Comparison of ENCODE assay signal across 20 cellular contexts in the genomic region with DNA sequence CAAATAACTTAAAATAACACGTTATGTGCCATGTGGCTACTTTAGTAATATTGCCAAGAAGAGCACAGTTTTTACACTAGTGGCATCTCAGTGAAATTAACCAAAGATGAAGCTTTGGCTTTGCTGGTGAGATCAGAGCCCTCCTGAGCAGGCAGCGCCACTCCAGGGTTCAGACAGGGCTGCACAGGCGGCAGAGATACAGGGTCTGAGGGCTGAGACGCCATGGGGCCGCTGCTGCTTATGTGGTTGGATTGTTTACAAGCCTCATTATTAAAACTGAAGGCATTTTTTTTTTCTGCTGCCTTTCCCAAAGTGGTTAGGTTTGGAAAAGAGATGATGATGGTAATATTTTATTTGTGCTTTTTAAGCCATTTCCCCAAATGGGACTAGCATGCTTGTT.
"Had no signal": no experiment of that assay in that cellular context is flagged by ENCODE, and none has a peak within 500 bp of the region (broad histone marks: within the 10 kb centered on the region; RNA-seq: fewer than 3 reads in every experiment).

No MANE protein-coding gene starts in this region.

- ATAC-seq: left lung; naive thymus-derived CD8-positive, alpha-beta T cell; upper lobe of right lung had no signal

- H3K9me3 ChIP-seq: left lung, upper lobe of right lung had no signal

- H3K27ac Mint-ChIP-seq: activated T-helper 1 cell treated with anti-CD3 and anti-CD28 coated beads, Interleukin-12 subunit alpha, Interleukin-12 subunit beta, Interleukin-2, Interleukin-4 antibody, amounts not matched to agents 30 ng/mL and 10 ng/mL and 1 ng/mL, durations not matched to agents 14 hours and 24 hours and 36 hours; dendritic cell treated with granulocyte-macrophage colony-stimulating factor and Interleukin-4, amounts not matched to agents 40 ng/mL and 50 ng/mL, for 4 days; mesothelial cell of epicardium had no signal

- H3K36me3 ChIP-seq: neural progenitor cell had no signal

- H3K27me3 ChIP-seq: left lung, neural progenitor cell, upper lobe of right lung had no signal

- H3K4me3 ChIP-seq: left lung, lung, neural progenitor cell, upper lobe of right lung had no signal

- H3K9me3 Mint-ChIP-seq: activated T-helper 1 cell treated with anti-CD3 and anti-CD28 coated beads, Interleukin-12 subunit alpha, Interleukin-12 subunit beta, Interleukin-2, Interleukin-4 antibody, amounts not matched to agents 30 ng/mL and 10 ng/mL and 1 ng/mL, durations not matched to agents 14 hours and 24 hours and 36 hours; brain; dendritic cell treated with granulocyte-macrophage colony-stimulating factor and Interleukin-4, amounts not matched to agents 40 ng/mL and 50 ng/mL, for 4 days; immature natural killer cell; mesothelial cell of epicardium; naive thymus-derived CD8-positive, alpha-beta T cell; neural progenitor cell had no signal

- H3K4me2 ChIP-seq: neural progenitor cell had no signal

- H3K9ac ChIP-seq: neural progenitor cell had no signal

- H3K27me3 Mint-ChIP-seq: dendritic cell treated with granulocyte-macrophage colony-stimulating factor and Interleukin-4, amounts not matched to agents 40 ng/mL and 50 ng/mL, for 4 days; naive thymus-derived CD8-positive, alpha-beta T cell had no signal

- H2AFZ ChIP-seq: neural progenitor cell had no signal

- H3K27ac ChIP-seq: left lung, neural progenitor cell, upper lobe of right lung had no signal

- H3K4me1 ChIP-seq: neural progenitor cell had no signal

- H3K4me3 Mint-ChIP-seq: activated T-helper 1 cell treated with anti-CD3 and anti-CD28 coated beads, Interleukin-12 subunit alpha, Interleukin-12 subunit beta, Interleukin-2, Interleukin-4 antibody, amounts not matched to agents 30 ng/mL and 10 ng/mL and 1 ng/mL, durations not matched to agents 14 hours and 24 hours and 36 hours; brain; dendritic cell treated with granulocyte-macrophage colony-stimulating factor and Interleukin-4, amounts not matched to agents 40 ng/mL and 50 ng/mL, for 4 days; immature natural killer cell; mesothelial cell of epicardium; naive thymus-derived CD8-positive, alpha-beta T cell; neural progenitor cell had no signal

- DNase-seq: activated CD4-positive, CD25-positive, alpha-beta regulatory T cell treated with anti-CD3 and anti-CD28 coated beads, Interleukin-2, amount 50 U/mL, for 72 hours; activated gamma-delta T cell; activated naive CD4-positive, alpha-beta T cell treated with anti-CD3 and anti-CD28 coated beads, Interleukin-2, amount 50 U/mL, for 16 hours; effector CD4-positive, alpha-beta T cell; erythroblast; immature natural killer cell; naive thymus-derived CD8-positive, alpha-beta T cell; stimulated activated CD4-positive, alpha-beta T cell treated with anti-CD3 and anti-CD28 coated beads, Interleukin-2, amount 100 ng/mL, for 48 hours; stimulated activated CD8-positive, alpha-beta memory T cell treated with anti-CD3 and anti-CD28 coated beads, Interleukin-4, amount 100 ng/mL, for 48 hours; stimulated activated naive CD4-positive, alpha-beta T cell; T-helper 2 cell; upper lobe of right lung; WERI-Rb-1 had no signal
